ENCODE assay signal across 22 cellular contexts in genomic region chr11:15635501-15635900, GRCh38.
"Had no signal": no experiment of that assay in that cellular context is flagged by ENCODE, and none has a peak within 500 bp of the region (broad histone marks: within the 10 kb centered on the region; RNA-seq: fewer than 3 reads in every experiment).

No MANE protein-coding gene starts in this region.

- H3K36me3 Mint-ChIP-seq: activated naive CD8-positive, alpha-beta T cell treated with anti-CD3 and anti-CD28 coated beads for 36 hours; memory B cell; natural killer cell treated with Interleukin-12 subunit alpha and Interleukin-12 subunit beta and Interleukin-15 and Interleukin-18, amount 100 ng/mL, for 72 hours had no signal

- H3K9me3 Mint-ChIP-seq: activated naive CD8-positive, alpha-beta T cell treated with anti-CD3 and anti-CD28 coated beads for 36 hours; central memory CD8-positive, alpha-beta T cell; natural killer cell treated with Interleukin-12 subunit alpha and Interleukin-12 subunit beta and Interleukin-15 and Interleukin-18, amount 100 ng/mL, for 72 hours had no signal

- H3K27ac Mint-ChIP-seq: activated naive CD8-positive, alpha-beta T cell treated with anti-CD3 and anti-CD28 coated beads for 36 hours; effector memory CD8-positive, alpha-beta T cell; memory B cell; natural killer cell treated with Interleukin-12 subunit alpha and Interleukin-12 subunit beta and Interleukin-15 and Interleukin-18, amount 100 ng/mL, for 72 hours; WTC11 had no signal

- H3K4me1 ChIP-seq: breast epithelium, pancreas, psoas muscle, upper lobe of left lung had no signal

- H3K4me3 Mint-ChIP-seq: activated naive CD8-positive, alpha-beta T cell treated with anti-CD3 and anti-CD28 coated beads for 36 hours; central memory CD8-positive, alpha-beta T cell; effector memory CD8-positive, alpha-beta T cell; memory B cell; natural killer cell treated with Interleukin-12 subunit alpha and Interleukin-12 subunit beta and Interleukin-15 and Interleukin-18, amount 100 ng/mL, for 72 hours; WTC11 had no signal

- DNase-seq: activated naive CD4-positive, alpha-beta T cell treated with Interleukin-2 at 50 U/mL for 16 hours; activated naive CD8-positive, alpha-beta T cell treated with anti-CD3 and anti-CD28 coated beads for 36 hours; activated T-cell treated with anti-CD3 and anti-CD28 coated beads, Interleukin-2, amount 50 U/mL, for 48 hours; dorsolateral prefrontal cortex; effector memory CD8-positive, alpha-beta T cell; foreskin melanocyte; hippocampal formation; left cardiac atrium; pancreas; psoas muscle; right cardiac atrium; stimulated activated CD4-positive, alpha-beta T cell treated with anti-CD3 and anti-CD28 coated beads, Interleukin-12 subunit alpha, Interleukin-12 subunit beta, amount 100 ng/mL, for 4 hours; stimulated activated CD4-positive, alpha-beta T cell treated with anti-CD3 and anti-CD28 coated beads, Interleukin-4, amount 100 ng/mL, for 4 hours; stimulated activated naive CD8-positive, alpha-beta T cell treated with anti-CD3 and anti-CD28 coated beads, Interleukin-15, Interleukin-2, amounts not matched to agents 100 U/mL and 50 U/mL, for 24 hours; T1000; upper lobe of left lung had no signal

- H3K36me3 ChIP-seq: breast epithelium, pancreas, upper lobe of left lung had no signal

- H3K27me3 ChIP-seq: breast epithelium, pancreas, upper lobe of left lung had no signal

- H3K27ac ChIP-seq: breast epithelium, dorsolateral prefrontal cortex, pancreas, psoas muscle had no signal

- H3K9me3 ChIP-seq: breast epithelium, pancreas, psoas muscle, upper lobe of left lung had no signal

- H3K27me3 Mint-ChIP-seq: central memory CD8-positive, alpha-beta T cell; effector memory CD8-positive, alpha-beta T cell; memory B cell had no signal

- ATAC-seq: effector memory CD8-positive, alpha-beta T cell; esophagus mucosa; left cardiac atrium; natural killer cell treated with Interleukin-12 subunit alpha and Interleukin-12 subunit beta and Interleukin-15 and Interleukin-18, amount 100 ng/mL, for 72 hours; pancreas; psoas muscle; right cardiac atrium; stimulated activated naive CD8-positive, alpha-beta T cell treated with anti-CD3 and anti-CD28 coated beads, Interleukin-15, Interleukin-2, amounts not matched to agents 100 U/mL and 50 U/mL, for 24 hours; WTC11 had no signal

- H3K4me3 ChIP-seq: breast epithelium, dorsolateral prefrontal cortex, pancreas, psoas muscle, upper lobe of left lung had no signal

- H3K4me1 Mint-ChIP-seq: activated naive CD8-positive, alpha-beta T cell treated with anti-CD3 and anti-CD28 coated beads for 36 hours; central memory CD8-positive, alpha-beta T cell; memory B cell; WTC11 had no signal
